Comparison of ENCODE assay signal across 2 cellular contexts in genomic region chr13:66578305-66578704, GRCh38.
TF ChIP-seq lines count a peak whose summit lies in the region.

No MANE protein-coding gene starts in this region.

TF ChIP-seq in SK-N-SH, 30 proteins besides CTCF, POLR2A, EP300 and RAD21 (continued from another document):
- TF ChIP-seq USF2 (IDR thresholded peaks at IDR 0.05; ENCODE audit: borderline replicate concordance, low read depth, low read length) (no peak), MXI1 (IDR thresholded peaks at IDR 0.05; ENCODE audit: low read depth, low read length) (no peak), GATA2 (CRISPR knock-in tag; IDR thresholded peaks at IDR 0.05) (no peak)
- TF ChIP-seq, protein P1, sequence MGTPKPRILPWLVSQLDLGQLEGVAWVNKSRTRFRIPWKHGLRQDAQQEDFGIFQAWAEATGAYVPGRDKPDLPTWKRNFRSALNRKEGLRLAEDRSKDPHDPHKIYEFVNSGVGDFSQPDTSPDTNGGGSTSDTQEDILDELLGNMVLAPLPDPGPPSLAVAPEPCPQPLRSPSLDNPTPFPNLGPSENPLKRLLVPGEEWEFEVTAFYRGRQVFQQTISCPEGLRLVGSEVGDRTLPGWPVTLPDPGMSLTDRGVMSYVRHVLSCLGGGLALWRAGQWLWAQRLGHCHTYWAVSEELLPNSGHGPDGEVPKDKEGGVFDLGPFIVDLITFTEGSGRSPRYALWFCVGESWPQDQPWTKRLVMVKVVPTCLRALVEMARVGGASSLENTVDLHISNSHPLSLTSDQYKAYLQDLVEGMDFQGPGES (IDR thresholded peaks at IDR 0.05; ENCODE audit: low read depth, low read length): no peak

TF ChIP-seq in SK-N-SH treated with all-trans-retinoic acid at 6 μM for 48 hours, 23 proteins besides CTCF, POLR2A, EP300 and RAD21 (continued from another document):
- TF ChIP-seq, protein P2, sequence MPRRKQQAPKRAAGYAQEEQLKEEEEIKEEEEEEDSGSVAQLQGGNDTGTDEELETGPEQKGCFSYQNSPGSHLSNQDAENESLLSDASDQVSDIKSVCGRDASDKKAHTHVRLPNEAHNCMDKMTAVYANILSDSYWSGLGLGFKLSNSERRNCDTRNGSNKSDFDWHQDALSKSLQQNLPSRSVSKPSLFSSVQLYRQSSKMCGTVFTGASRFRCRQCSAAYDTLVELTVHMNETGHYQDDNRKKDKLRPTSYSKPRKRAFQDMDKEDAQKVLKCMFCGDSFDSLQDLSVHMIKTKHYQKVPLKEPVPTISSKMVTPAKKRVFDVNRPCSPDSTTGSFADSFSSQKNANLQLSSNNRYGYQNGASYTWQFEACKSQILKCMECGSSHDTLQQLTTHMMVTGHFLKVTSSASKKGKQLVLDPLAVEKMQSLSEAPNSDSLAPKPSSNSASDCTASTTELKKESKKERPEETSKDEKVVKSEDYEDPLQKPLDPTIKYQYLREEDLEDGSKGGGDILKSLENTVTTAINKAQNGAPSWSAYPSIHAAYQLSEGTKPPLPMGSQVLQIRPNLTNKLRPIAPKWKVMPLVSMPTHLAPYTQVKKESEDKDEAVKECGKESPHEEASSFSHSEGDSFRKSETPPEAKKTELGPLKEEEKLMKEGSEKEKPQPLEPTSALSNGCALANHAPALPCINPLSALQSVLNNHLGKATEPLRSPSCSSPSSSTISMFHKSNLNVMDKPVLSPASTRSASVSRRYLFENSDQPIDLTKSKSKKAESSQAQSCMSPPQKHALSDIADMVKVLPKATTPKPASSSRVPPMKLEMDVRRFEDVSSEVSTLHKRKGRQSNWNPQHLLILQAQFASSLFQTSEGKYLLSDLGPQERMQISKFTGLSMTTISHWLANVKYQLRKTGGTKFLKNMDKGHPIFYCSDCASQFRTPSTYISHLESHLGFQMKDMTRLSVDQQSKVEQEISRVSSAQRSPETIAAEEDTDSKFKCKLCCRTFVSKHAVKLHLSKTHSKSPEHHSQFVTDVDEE (CRISPR knock-in tag; IDR thresholded peaks at IDR 0.05): no peak
- TF ChIP-seq ARNTL (CRISPR knock-in tag; IDR thresholded peaks at IDR 0.05; ENCODE audit: borderline replicate concordance, low read depth) (no peak), ISL1 (CRISPR knock-in tag; IDR thresholded peaks at IDR 0.05) (no peak), ESRRG (CRISPR knock-in tag; IDR thresholded peaks at IDR 0.05) (no peak), SNAI2 (CRISPR knock-in tag; IDR thresholded peaks at IDR 0.05) (no peak), TCF4 (CRISPR knock-in tag; IDR thresholded peaks at IDR 0.05; ENCODE audit: borderline replicate concordance) (no peak), BACH2 (CRISPR knock-in tag; IDR thresholded peaks at IDR 0.05; ENCODE audit: borderline replicate concordance) (no peak), ZNF70 (CRISPR knock-in tag; IDR thresholded peaks at IDR 0.05) (no peak), GLIS3 (CRISPR knock-in tag; IDR thresholded peaks at IDR 0.05) (no peak), POU6F1 (CRISPR knock-in tag; IDR thresholded peaks at IDR 0.05; ENCODE audit: borderline replicate concordance, low read depth) (no peak), RARB (CRISPR knock-in tag; IDR thresholded peaks at IDR 0.05) (no peak), ZNF8 (CRISPR knock-in tag; IDR thresholded peaks at IDR 0.05) (no peak), TOX (CRISPR knock-in tag; IDR thresholded peaks at IDR 0.05; ENCODE audit: borderline replicate concordance) (no peak), PPARA (CRISPR knock-in tag; IDR thresholded peaks at IDR 0.05; ENCODE audit: borderline replicate concordance) (no peak), ZC3H10 (CRISPR knock-in tag; IDR thresholded peaks at IDR 0.05) (no peak)
- TF ChIP-seq, protein P3, sequence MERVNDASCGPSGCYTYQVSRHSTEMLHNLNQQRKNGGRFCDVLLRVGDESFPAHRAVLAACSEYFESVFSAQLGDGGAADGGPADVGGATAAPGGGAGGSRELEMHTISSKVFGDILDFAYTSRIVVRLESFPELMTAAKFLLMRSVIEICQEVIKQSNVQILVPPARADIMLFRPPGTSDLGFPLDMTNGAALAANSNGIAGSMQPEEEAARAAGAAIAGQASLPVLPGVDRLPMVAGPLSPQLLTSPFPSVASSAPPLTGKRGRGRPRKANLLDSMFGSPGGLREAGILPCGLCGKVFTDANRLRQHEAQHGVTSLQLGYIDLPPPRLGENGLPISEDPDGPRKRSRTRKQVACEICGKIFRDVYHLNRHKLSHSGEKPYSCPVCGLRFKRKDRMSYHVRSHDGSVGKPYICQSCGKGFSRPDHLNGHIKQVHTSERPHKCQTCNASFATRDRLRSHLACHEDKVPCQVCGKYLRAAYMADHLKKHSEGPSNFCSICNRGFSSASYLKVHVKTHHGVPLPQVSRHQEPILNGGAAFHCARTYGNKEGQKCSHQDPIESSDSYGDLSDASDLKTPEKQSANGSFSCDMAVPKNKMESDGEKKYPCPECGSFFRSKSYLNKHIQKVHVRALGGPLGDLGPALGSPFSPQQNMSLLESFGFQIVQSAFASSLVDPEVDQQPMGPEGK (CRISPR knock-in tag; IDR thresholded peaks at IDR 0.05; ENCODE audit: borderline replicate concordance): no peak
- TF ChIP-seq, protein P4, sequence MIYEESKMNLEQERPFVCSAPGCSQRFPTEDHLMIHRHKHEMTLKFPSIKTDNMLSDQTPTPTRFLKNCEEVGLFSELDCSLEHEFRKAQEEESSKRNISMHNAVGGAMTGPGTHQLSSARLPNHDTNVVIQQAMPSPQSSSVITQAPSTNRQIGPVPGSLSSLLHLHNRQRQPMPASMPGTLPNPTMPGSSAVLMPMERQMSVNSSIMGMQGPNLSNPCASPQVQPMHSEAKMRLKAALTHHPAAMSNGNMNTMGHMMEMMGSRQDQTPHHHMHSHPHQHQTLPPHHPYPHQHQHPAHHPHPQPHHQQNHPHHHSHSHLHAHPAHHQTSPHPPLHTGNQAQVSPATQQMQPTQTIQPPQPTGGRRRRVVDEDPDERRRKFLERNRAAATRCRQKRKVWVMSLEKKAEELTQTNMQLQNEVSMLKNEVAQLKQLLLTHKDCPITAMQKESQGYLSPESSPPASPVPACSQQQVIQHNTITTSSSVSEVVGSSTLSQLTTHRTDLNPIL (CRISPR knock-in tag; IDR thresholded peaks at IDR 0.05; ENCODE audit: low read depth): no peak
TF ChIP-seq in SK-N-SH treated with all-trans-retinoic acid at 6 μM for 48 hours: peak in this region for 0.
